8 cellular contexts compared by ENCODE assay signal in the genomic region with DNA sequence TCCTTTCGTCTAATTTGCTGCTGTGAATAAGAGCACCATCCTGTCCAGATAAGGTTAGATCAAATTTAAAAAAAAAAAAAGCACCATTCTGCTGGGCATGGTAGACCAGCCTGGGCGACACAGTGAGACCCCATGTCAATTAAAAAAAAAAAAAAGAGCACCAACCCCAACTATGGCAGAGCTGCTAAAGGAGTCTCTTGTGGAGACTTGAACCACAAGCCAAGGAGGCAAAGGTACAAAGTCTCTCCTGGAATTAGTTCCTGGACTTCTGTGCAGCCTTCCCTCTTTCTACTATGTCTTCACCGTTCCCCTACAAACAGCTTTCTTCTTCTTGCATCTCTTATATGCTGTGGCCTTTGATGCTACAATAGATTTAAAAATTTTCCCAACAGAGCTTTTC. TPM values are rescaled to one million over a fixed set of nuclear protein-coding genes. Genes with fewer than 3 reads are reported as not detected.
A peak's percentile ranks its signal among the peaks of the same experiment; 100 is the strongest.
DNase-seq lines count a peak whose midpoint lies in the region; FAIRE-seq and TF ChIP-seq lines count a peak whose summit lies in the region.

No MANE protein-coding gene starts in this region.

- peak overlapping the region; percentile 95 for H3K4me3 ChIP-seq in A673 (ENCODE audit: low read depth, low read length, poor library complexity, severe bottlenecking)
- peak overlapping the region; percentile 90 for H3K4me3 ChIP-seq in HUES6 (ENCODE audit: low read depth, low read length)
- peak overlapping the region; percentile 91 for H3K4me3 ChIP-seq in bronchial epithelial cell (ENCODE audit: low read depth, low read length)
- peak overlapping the region; percentile 81 for H3K4me3 ChIP-seq in mucosa of stomach (ENCODE audit: low read length)

- H3K36me3 ChIP-seq in A673 (ENCODE audit: insufficient read depth, low read length, poor library complexity, severe bottlenecking) (peaks cover 3% of the 10 kb centered on the region), HUES6 (ENCODE audit: control insufficient read depth, insufficient read depth, low read length) (peaks cover 14% of the 10 kb centered on the region), bronchial epithelial cell (ENCODE audit: control insufficient read depth, insufficient read depth, low read length) (no peaks in the 10 kb centered on the region), mucosa of stomach (ENCODE audit: control insufficient read depth, insufficient read depth, low read length) (no peaks in the 10 kb centered on the region)

- intact Hi-C loops in A673 (cut with micrococcal nuclease; ENCODE audit: unreplicated experiment) (loop anchor here (5.0 kb wide), 1 partner anchor 129 kb away; the partner anchor contains the start of gene RPS13), posterior cingulate gyrus (cut with DNase I) (loop anchor here (2.0 kb wide), 1 partner anchor 130 kb away; the partner anchor contains the start of gene RPS13)

- H3K27ac ChIP-seq in A673 (ENCODE audit: low read depth, low read length, poor library complexity, severe bottlenecking), result no peak overlapping the region
- H3K27ac ChIP-seq in HUES6 (ENCODE audit: low read depth, low read length), result no peak overlapping the region

- FAIRE-seq in bronchial epithelial cell (lab: Jason Lieb, UNC), result no peak

- no peak for TF ChIP-seq CTCF in A673 (conservative IDR thresholded peaks at IDR 0.05; ENCODE audit: low read depth, low read length)
- TF ChIP-seq CTCF in bronchial epithelial cell (IDR thresholded peaks at IDR 0.05; ENCODE audit: insufficient read depth, low read length, severe bottlenecking), result no peak

- TSS peak; percentile 67 for BruUV-seq in A673 (replicated peaks; lab: Mats Ljungman, UMichigan)

- no peaks in the 10 kb centered on the region for H3K27me3 ChIP-seq in A673 (replicated peaks; ENCODE audit: insufficient read depth, low read depth, low read length, poor library complexity)
- H3K27me3 ChIP-seq in HUES6 (ENCODE audit: control insufficient read depth, insufficient read depth, low read length), result no peaks in the 10 kb centered on the region
- no peaks in the 10 kb centered on the region for H3K27me3 ChIP-seq in bronchial epithelial cell (ENCODE audit: control insufficient read depth, insufficient read depth, low read length)
- H3K27me3 ChIP-seq in mucosa of stomach (ENCODE audit: control insufficient read depth, insufficient read depth, low read length), result no peaks in the 10 kb centered on the region

- H3K9ac ChIP-seq in HUES6 (ENCODE audit: low read length) (peak overlapping the region; percentile 95), mucosa of stomach (ENCODE audit: low read length) (peak overlapping the region; percentile 76)

- no peaks in the 10 kb centered on the region for H3K9me3 ChIP-seq in A673 (ENCODE audit: low read depth, low read length, poor library complexity, severe bottlenecking)
- H3K9me3 ChIP-seq in HUES6 (ENCODE audit: control insufficient read depth, insufficient read depth, low read depth, low read length), result no peaks in the 10 kb centered on the region
- H3K9me3 ChIP-seq in mucosa of stomach (ENCODE audit: control insufficient read depth, low read length), result no peaks in the 10 kb centered on the region

- DNase-seq in A673 (ENCODE audit: low spot score) (no peak), bronchial epithelial cell (ENCODE audit: low read depth) (peak; percentile 2), posterior cingulate gyrus (no peak), NCI-H2196 treated with DMSO at 0.1 percent for 48 hours (lab: John Stamatoyannopoulos, UW; ENCODE audit: unreplicated experiment) (no peak), C1 segment of cervical spinal cord (lab: John Stamatoyannopoulos, UW) (no peak), NCI-H128 (lab: John Stamatoyannopoulos, UW; ENCODE audit: unreplicated experiment) (no peak)

- POLR2A ChIA-PET in A673 (lab: Charles Lee; ENCODE audit: low non-redundant PET), result no interaction called here

- H3K4me1 ChIP-seq in A673 (ENCODE audit: insufficient read depth, low read length, poor library complexity, severe bottlenecking) (peaks cover 6% of the 10 kb centered on the region), HUES6 (ENCODE audit: control insufficient read depth, insufficient read depth, low read length) (peaks cover 4% of the 10 kb centered on the region; the same call in 1 of the 2 replicates), mucosa of stomach (ENCODE audit: control insufficient read depth, insufficient read depth, low read length) (peaks cover 12% of the 10 kb centered on the region)

- CTCF ChIA-PET in A673 (lab: Charles Lee), result no interaction called here

RNA-seq across cellular contexts. Expression of gene PIK3C2A, which starts 1.3 kb away (rescaled TPM):
- 43.8 and 44.2 TPM in 2 replicates for total RNA-seq in A673 (2021)
- 35.0 and 40.3 TPM in 2 replicates for total RNA-seq in bronchial epithelial cell
